Comparison of ENCODE assay signal across 25 cellular contexts in genomic region chr18:37456395-37456794, GRCh38.
"Had no signal": no experiment of that assay in that cellular context is flagged by ENCODE, and none has a peak within 500 bp of the region (broad histone marks: within the 10 kb centered on the region; RNA-seq: fewer than 3 reads in every experiment).

No MANE protein-coding gene starts in this region.

- H3K27ac ChIP-seq: colonic mucosa, epithelial cell of prostate, esophagus squamous epithelium, gastrocnemius medialis, heart right ventricle, left lung, lower lobe of right lung had no signal

- ATAC-seq: effector memory CD8-positive, alpha-beta T cell; esophagus mucosa; gastrocnemius medialis; heart right ventricle; left cardiac atrium; left lung; left ventricle myocardium superior; lower lobe of right lung had no signal

- H3K9me3 ChIP-seq: colonic mucosa, esophagus squamous epithelium, gastrocnemius medialis, heart right ventricle, left lung, lower lobe of right lung had no signal

- H3K4me3 ChIP-seq: colonic mucosa, esophagus squamous epithelium, gastrocnemius medialis, heart right ventricle, left lung, lower lobe of right lung had no signal

- FAIRE-seq: endometrium, islet of Langerhans, keratinocyte had no signal

- H3K4me1 ChIP-seq: colonic mucosa, gastrocnemius medialis had no signal

- H3K36me3 ChIP-seq: colonic mucosa, esophagus squamous epithelium, gastrocnemius medialis, heart right ventricle, left lung, lower lobe of right lung had no signal

- DNase-seq: cerebellar nuclear complex; colonic mucosa; cortex of kidney; effector CD8-positive, alpha-beta T cell; effector memory CD8-positive, alpha-beta T cell; endodermal cell; erythroblast; esophagus squamous epithelium; foreskin fibroblast; foreskin melanocyte; gastrocnemius medialis; glutamatergic neuron; heart right ventricle; hippocampal formation; left cardiac atrium; left lung; left ventricle myocardium superior; lower lobe of right lung; mesenchymal stem cell; midbrain had no signal

- H3K27me3 ChIP-seq: colonic mucosa, gastrocnemius medialis, left lung had no signal
